ENCODE assay signal across 12 cellular contexts in the genomic region with DNA sequence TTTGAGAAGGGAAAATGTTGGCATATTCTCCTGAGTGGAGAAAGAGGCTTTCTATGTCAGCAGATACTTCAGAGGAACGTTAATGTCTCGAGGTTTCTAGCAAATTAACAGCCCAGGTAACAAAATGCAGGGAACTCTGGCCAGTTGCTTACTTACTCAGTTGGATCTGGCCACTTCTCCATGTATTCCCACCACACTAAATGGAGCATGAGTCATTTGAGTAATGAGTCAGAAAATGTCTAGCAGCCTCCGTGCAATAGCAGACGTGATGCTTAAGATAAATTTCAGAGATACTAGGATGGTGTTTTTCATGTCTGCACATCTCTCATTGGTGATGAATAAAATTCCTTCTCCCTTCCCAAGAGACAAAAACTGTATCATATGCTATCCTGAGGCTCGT.
DNase-seq lines count a peak whose midpoint lies in the region; ATAC-seq, FAIRE-seq and TF ChIP-seq lines count a peak whose summit lies in the region.
"Had no signal": no experiment of that assay in that cellular context is flagged by ENCODE, and none has a peak within 500 bp of the region (broad histone marks: within the 10 kb centered on the region; RNA-seq: fewer than 3 reads in every experiment).

No MANE protein-coding gene starts in this region.

- H3K4me1 ChIP-seq in PC-3 (ENCODE audit: insufficient read depth, low read length) (peaks cover 8% of the 10 kb centered on the region; the same call in 1 of the 2 replicates), fibroblast of lung (ENCODE audit: control insufficient read depth, extremely low read depth, insufficient read depth, low read length) (no peaks in the 10 kb centered on the region), kidney (ENCODE audit: control insufficient read depth in 1 of 2, insufficient read depth in 1 of 2, low read depth in 1 of 2, low read length in 2 of 2) (no peaks in the 10 kb centered on the region)
- no peaks in the 10 kb centered on the region for H3K4me1 ChIP-seq in CD4-positive, alpha-beta memory T cell (ENCODE audit: insufficient read depth, low read length)

- no peak for FAIRE-seq in kidney (lab: Jason Lieb, UNC)
- FAIRE-seq: G401.6 had no signal

- no peak overlapping the region for H3K4me3 Mint-ChIP-seq in CD4-positive, alpha-beta memory T cell
- H3K4me3 Mint-ChIP-seq: naive thymus-derived CD4-positive, alpha-beta T cell had no signal

- H3K4me2 ChIP-seq in PC-3 (ENCODE audit: low read length), result peak overlapping the region; percentile 40; the same call in 1 of the 2 replicates
- H3K4me2 ChIP-seq in fibroblast of lung (ENCODE audit: extremely low read depth, insufficient read depth, low read length), result no peak overlapping the region

- POLR2A ChIA-PET in PC-3 (lab: Charles Lee; ENCODE audit: unreplicated experiment), result no interaction called here
- POLR2A ChIA-PET in CD4-positive, alpha-beta memory T cell (lab: Charles Lee; ENCODE audit: partially characterized antibody), result no interaction called here

- H3K27me3 ChIP-seq in PC-3 (ENCODE audit: low read length), result no peaks in the 10 kb centered on the region
- no peaks in the 10 kb centered on the region for H3K27me3 ChIP-seq in fibroblast of lung (ENCODE audit: control insufficient read depth, insufficient read depth, low read length)
- no peaks in the 10 kb centered on the region for H3K27me3 ChIP-seq in CD4-positive, alpha-beta memory T cell (ENCODE audit: insufficient read depth, low read length)

- no peak overlapping the region for H3K4me3 ChIP-seq in PC-3 (ENCODE audit: low read length)
- H3K4me3 ChIP-seq in fibroblast of lung (replicated peaks in 1 of 4; ENCODE audit: control extremely low read depth in 1 of 4, insufficient read depth in 1 of 4, low read depth in 3 of 4, low read length in 4 of 4), result no peak overlapping the region
- no peak overlapping the region for H3K4me3 ChIP-seq in CD4-positive, alpha-beta memory T cell (ENCODE audit: low read length in 2 of 2)
- no peak overlapping the region for H3K4me3 ChIP-seq in kidney (ENCODE audit: low read length in 2 of 2)

- H3K9me2 ChIP-seq in PC-3 (replicated peaks; ENCODE audit: low read length), result no peaks in the 10 kb centered on the region

- ATAC-seq in PC-3, result peak; percentile 93
- ATAC-seq: activated naive CD4-positive, alpha-beta T cell treated with anti-CD3 and anti-CD28 coated beads, Interleukin-2, amount 50 U/mL, for 72 hours; naive thymus-derived CD4-positive, alpha-beta T cell had no signal

- no peaks in the 10 kb centered on the region for H3K36me3 Mint-ChIP-seq in CD4-positive, alpha-beta memory T cell
- H3K36me3 Mint-ChIP-seq: activated naive CD4-positive, alpha-beta T cell treated with anti-CD3 and anti-CD28 coated beads, Interleukin-2, amount 50 U/mL, for 72 hours; naive thymus-derived CD4-positive, alpha-beta T cell had no signal

- no peak overlapping the region for H3K27ac ChIP-seq in PC-3 (ENCODE audit: low read length)
- H3K27ac ChIP-seq in fibroblast of lung (ENCODE audit: insufficient read depth, low read length), result no peak overlapping the region
- no peak overlapping the region for H3K27ac ChIP-seq in CD4-positive, alpha-beta memory T cell (ENCODE audit: low read depth, low read length)
- no peak overlapping the region for H3K27ac ChIP-seq in kidney (ENCODE audit: low read depth in 2 of 2, low read length in 2 of 2)

- H3K9me3 ChIP-seq in PC-3 (ENCODE audit: low read length) (no peaks in the 10 kb centered on the region), fibroblast of lung (ENCODE audit: control insufficient read depth, insufficient read depth, low read depth, low read length) (no peaks in the 10 kb centered on the region), kidney (ENCODE audit: control insufficient read depth in 1 of 2, low read length in 2 of 2) (no peaks in the 10 kb centered on the region)
- H3K9me3 ChIP-seq in CD4-positive, alpha-beta memory T cell (ENCODE audit: control insufficient read depth in 1 of 2, low read length in 2 of 2), result no peaks in the 10 kb centered on the region

- no peaks in the 10 kb centered on the region for H4K20me1 ChIP-seq in PC-3 (ENCODE audit: low read length)
- H4K20me1 ChIP-seq in fibroblast of lung (ENCODE audit: control insufficient read depth, extremely low read depth, insufficient read depth, low read length), result no peaks in the 10 kb centered on the region

- no peak overlapping the region for H3K27ac Mint-ChIP-seq in CD4-positive, alpha-beta memory T cell
- H3K27ac Mint-ChIP-seq: activated naive CD4-positive, alpha-beta T cell treated with anti-CD3 and anti-CD28 coated beads, Interleukin-2, amount 50 U/mL, for 72 hours; naive thymus-derived CD4-positive, alpha-beta T cell had no signal

- peaks cover 0 to 3% (median 0%) of the 10 kb centered on the region in 8 donors for H3K9me3 Mint-ChIP-seq in CD4-positive, alpha-beta memory T cell
- H3K9me3 Mint-ChIP-seq: activated naive CD4-positive, alpha-beta T cell treated with anti-CD3 and anti-CD28 coated beads, Interleukin-2, amount 50 U/mL, for 72 hours had no signal

- H3K36me3 ChIP-seq in PC-3 (ENCODE audit: low read depth, low read length) (no peaks in the 10 kb centered on the region), fibroblast of lung (ENCODE audit: control insufficient read depth, insufficient read depth, low read length) (no peaks in the 10 kb centered on the region), kidney (ENCODE audit: control insufficient read depth in 1 of 2, insufficient read depth in 2 of 2, low read length in 2 of 2) (no peaks in the 10 kb centered on the region)
- no peaks in the 10 kb centered on the region for H3K36me3 ChIP-seq in CD4-positive, alpha-beta memory T cell (ENCODE audit: insufficient read depth, low read length)

- H3K79me2 ChIP-seq in PC-3 (ENCODE audit: low read length), result no peaks in the 10 kb centered on the region
- no peaks in the 10 kb centered on the region for H3K79me2 ChIP-seq in fibroblast of lung (ENCODE audit: control insufficient read depth, insufficient read depth, low read length)

- H3K4me1 Mint-ChIP-seq in CD4-positive, alpha-beta memory T cell, result no peaks in the 10 kb centered on the region

- intact Hi-C loops in PC-3 (cut with micrococcal nuclease), result loop anchor here (1.0 to 10.0 kb wide), 3 partner anchors 265 to 715 kb away; no protein-coding TSS in a partner anchor
- intact Hi-C loops in CD4-positive, alpha-beta memory T cell (cut with micrococcal nuclease), result no loop called here
- intact Hi-C loops in kidney (cut with DNase I), result no loop called here

- TF ChIP-seq CTCF in PC-3 (conservative IDR thresholded peaks at IDR 0.05; ENCODE audit: low read depth, low read length) (no peak), fibroblast of lung (conservative IDR thresholded peaks at IDR 0.05 in 1 of 2, IDR thresholded peaks at IDR 0.05 in 1 of 2; ENCODE audit: low read depth in 1 of 2, low read length in 2 of 2) (no peak), kidney (IDR thresholded peaks at IDR 0.05; ENCODE audit: borderline replicate concordance, extremely low read depth, insufficient read depth) (no peak)

- DNase-seq in EL (peak; percentile 4), PC-3 (peak; percentile 82), fibroblast of lung (ENCODE audit: low read depth in 2 of 2) (peak; percentile 67 to 95), retina (peak; percentile 20), NCI-H1436 treated with DMSO at 0.1 percent for 48 hours (lab: John Stamatoyannopoulos, UW) (no peak), kidney (no peak)
- no peak for DNase-seq in CD4-positive, alpha-beta memory T cell
- DNase-seq: activated CD8-positive, alpha-beta memory T cell treated with anti-CD3 and anti-CD28 coated beads for 24 hours; effector CD4-positive, alpha-beta T cell; naive thymus-derived CD4-positive, alpha-beta T cell had no signal

- H3K9ac ChIP-seq in PC-3 (ENCODE audit: low read length), result no peak overlapping the region
- H3K9ac ChIP-seq in fibroblast of lung (ENCODE audit: insufficient read depth, low read length), result no peak overlapping the region
- H3K9ac ChIP-seq in kidney (ENCODE audit: low read length in 2 of 2), result no peak overlapping the region

- BruUV-seq in PC-3 (replicated peaks; lab: Mats Ljungman, UMichigan), result no TSS peak

- peaks cover 0 to 2% of the 10 kb centered on the region in 2 donors for H3K27me3 Mint-ChIP-seq in CD4-positive, alpha-beta memory T cell

- no peak overlapping the region for H2AFZ ChIP-seq in PC-3 (ENCODE audit: low read length)
- no peak overlapping the region for H2AFZ ChIP-seq in fibroblast of lung (ENCODE audit: low read length)

- H3F3A ChIP-seq in PC-3 (ENCODE audit: low read length, unreplicated experiment), result peaks cover 3% of the 10 kb centered on the region

- CTCF ChIA-PET in PC-3 (lab: Charles Lee), result no interaction called here
- CTCF ChIA-PET in CD4-positive, alpha-beta memory T cell (lab: Charles Lee; ENCODE audit: partially characterized antibody), result no interaction called here

Comparison
In these comparisons a context has a peak if more than half of its experiments do, and no peak if none do; other contexts are left out.
1. DNase-seq: peak in EL (single experiment), PC-3 (single experiment), fibroblast of lung (2 of 2) and retina (single experiment); none in NCI-H1436 treated with DMSO at 0.1 percent for 48 hours (single experiment), CD4-positive, alpha-beta memory T cell (0 of 5) and kidney (single experiment).